In the genomic region with DNA sequence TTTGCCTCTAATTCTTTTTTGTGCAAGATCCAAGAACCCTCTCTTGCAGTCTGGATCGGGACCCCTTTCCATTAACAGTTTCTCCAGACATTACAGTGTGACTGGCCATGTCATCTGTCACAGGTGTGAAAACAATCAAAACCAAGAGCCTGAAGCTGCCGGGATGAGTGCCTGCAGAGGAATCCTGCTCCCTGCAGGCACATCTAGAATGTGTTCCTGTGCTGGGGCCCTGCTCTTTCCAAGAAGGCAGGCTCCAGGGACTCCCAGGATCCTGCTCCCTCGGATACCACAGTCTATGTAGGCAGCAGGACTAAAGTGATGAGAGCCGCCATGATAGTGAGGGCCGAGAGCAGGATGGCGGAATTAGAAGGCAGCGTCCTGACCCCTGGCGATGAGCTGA, we compare ENCODE assay signal across 35 cellular contexts. TPM values are rescaled to one million over a fixed set of nuclear protein-coding genes. Genes with fewer than 3 reads are reported as not detected.
"Had no signal": no experiment of that assay in that cellular context is flagged by ENCODE, and none has a peak within 500 bp of the region (broad histone marks: within the 10 kb centered on the region; RNA-seq: fewer than 3 reads in every experiment).

No MANE protein-coding gene starts in this region.

- H3K9me3 Mint-ChIP-seq: mesothelial cell of epicardium, natural killer cell, nephron progenitor cell, neural progenitor cell had no signal

- ATAC-seq: heart right ventricle; left colon; natural killer cell; pancreas; right cardiac atrium; sciatic nerve; stimulated activated naive B cell treated with anti-CD40 and anti-IgM and Interleukin-4, amounts not matched to agents 10 μg/mL and 1 μg/mL and 100 μg/mL, for 72 hours; stimulated activated naive CD8-positive, alpha-beta T cell treated with anti-CD3 and anti-CD28 coated beads, Interleukin-15, Interleukin-2, amounts not matched to agents 100 U/mL and 50 U/mL, for 24 hours had no signal

- H3K4me3 Mint-ChIP-seq: immature natural killer cell; mesothelial cell of epicardium; naive B cell; natural killer cell; nephron progenitor cell; neural progenitor cell; stimulated activated naive B cell treated with anti-CD40 and anti-IgM and Interleukin-4, amounts not matched to agents 10 μg/mL and 1 μg/mL and 100 μg/mL, for 72 hours had no signal

- H3K27ac ChIP-seq: heart right ventricle, hepatocyte, left lung, lower lobe of right lung, neural progenitor cell, pancreas, prostate gland, skin epidermis, stomach, testis, thyroid gland, vagina had no signal

- H3K36me3 Mint-ChIP-seq: immature natural killer cell; mesothelial cell of epicardium; naive B cell; natural killer cell; neural progenitor cell; stimulated activated naive B cell treated with anti-CD40 and anti-IgM and Interleukin-4, amounts not matched to agents 10 μg/mL and 1 μg/mL and 100 μg/mL, for 72 hours had no signal

- H3K4me1 ChIP-seq: heart right ventricle, left lung, lower lobe of right lung, neural progenitor cell, pancreas, stomach, testis, vagina had no signal

- H3K4me1 Mint-ChIP-seq: immature natural killer cell; mesothelial cell of epicardium; naive B cell; natural killer cell; nephron progenitor cell; neural progenitor cell; stimulated activated naive B cell treated with anti-CD40 and anti-IgM and Interleukin-4, amounts not matched to agents 10 μg/mL and 1 μg/mL and 100 μg/mL, for 72 hours had no signal

- DNase-seq: heart right ventricle; immature natural killer cell; kidney; left colon; left lung; lower lobe of right lung; mammary epithelial cell; mesenchymal stem cell; naive B cell; natural killer cell; nephron progenitor cell; pancreas; posterior cingulate gyrus; retina; right cardiac atrium; stimulated activated CD4-positive, alpha-beta T cell treated with anti-CD3 and anti-CD28 coated beads, Interleukin-12 subunit alpha, Interleukin-12 subunit beta, amount 100 ng/mL, for 4 hours; stimulated activated CD4-positive, alpha-beta T cell treated with anti-CD3 and anti-CD28 coated beads, Interleukin-15, amount 100 ng/mL, for 24 hours; stimulated activated CD4-positive, alpha-beta T cell treated with anti-CD3 and anti-CD28 coated beads, Interleukin-2, amount 100 ng/mL, for 24 hours; stimulated activated CD4-positive, alpha-beta T cell treated with anti-CD3 and anti-CD28 coated beads, Interleukin-4, amount 100 ng/mL, for 1 hour; stimulated activated naive B cell treated with anti-CD40 and anti-IgM and Interleukin-4, amounts not matched to agents 10 μg/mL and 1 μg/mL and 100 μg/mL, for 72 hours; stimulated activated naive CD8-positive, alpha-beta T cell treated with anti-CD3 and anti-CD28 coated beads, Interleukin-15, Interleukin-2, amounts not matched to agents 100 U/mL and 50 U/mL, for 24 hours; stomach; thyroid gland; trophoblast cell had no signal

- H3K36me3 ChIP-seq: heart right ventricle, left lung, lower lobe of right lung, neural progenitor cell, pancreas, prostate gland, stomach, thyroid gland, vagina had no signal

- H3K4me3 ChIP-seq: heart right ventricle, hepatocyte, left lung, lower lobe of right lung, neural progenitor cell, pancreas, prostate gland, skin epidermis, stomach, testis, thyroid gland, vagina had no signal

- H3K9ac ChIP-seq: neural progenitor cell had no signal

- H3K4me2 ChIP-seq: hepatocyte, neural progenitor cell had no signal

- H3K79me2 ChIP-seq: hepatocyte had no signal

- H3K27me3 ChIP-seq: hepatocyte, left lung, neural progenitor cell, pancreas, stomach, testis, thyroid gland, vagina had no signal

- H3K27ac Mint-ChIP-seq: immature natural killer cell; mesothelial cell of epicardium; natural killer cell; nephron progenitor cell; neural progenitor cell; stimulated activated naive B cell treated with anti-CD40 and anti-IgM and Interleukin-4, amounts not matched to agents 10 μg/mL and 1 μg/mL and 100 μg/mL, for 72 hours had no signal

- H2AFZ ChIP-seq: hepatocyte, neural progenitor cell had no signal

- H3K9me3 ChIP-seq: heart right ventricle, left lung, lower lobe of right lung, pancreas, prostate gland, stomach, testis, thyroid gland, vagina had no signal

RNA-seq across cellular contexts. Expression of gene CCDC169, which starts 38.8 kb away (rescaled TPM):
- total RNA-seq: lower lobe of right lung, mononuclear cell, natural killer cell, vagina had no signal
- polyA plus RNA-seq: immature natural killer cell, liver had no signal

RNA-seq across cellular contexts. Expression of gene SOHLH2, which starts 44.5 kb away (rescaled TPM):
- total RNA-seq: left colon, lower lobe of right lung, mammary epithelial cell, mononuclear cell, natural killer cell, omental fat pad, vagina had no signal
- polyA plus RNA-seq: hepatocyte, immature natural killer cell, liver, mammary epithelial cell had no signal
